Comparison of ENCODE assay signal across 10 cellular contexts in genomic region chr4:3193531-3194203, GRCh38. TPM values are rescaled to one million over a fixed set of nuclear protein-coding genes. Genes with fewer than 3 reads are reported as not detected.
A peak's percentile ranks its signal among the peaks of the same experiment; 100 is the strongest.
DNase-seq lines count a peak whose midpoint lies in the region; ATAC-seq and TF ChIP-seq lines count a peak whose summit lies in the region.
"Had no signal": no experiment of that assay in that cellular context is flagged by ENCODE, and none has a peak within 500 bp of the region (broad histone marks: within the 10 kb centered on the region; RNA-seq: fewer than 3 reads in every experiment).

No MANE protein-coding gene starts in this region.

- H3K18ac ChIP-seq in H9 (ENCODE audit: insufficient read length, low read depth, low read length), result no peak overlapping the region

- no peaks in the 10 kb centered on the region for H3K79me1 ChIP-seq in H9 (ENCODE audit: insufficient read depth, low read depth, low read length, poor library complexity, severe bottlenecking)

- no peak overlapping the region for H4K5ac ChIP-seq in H9 (ENCODE audit: insufficient read length, low read depth, low read length)

- H2BK15ac ChIP-seq in H9 (ENCODE audit: low read depth, low read length), result no peak overlapping the region

- no peak overlapping the region for H4K8ac ChIP-seq in H9 (replicated peaks; ENCODE audit: insufficient read length, low read depth, low read length)

- no peaks in the 10 kb centered on the region for H3K4me1 Mint-ChIP-seq in H9
- H3K4me1 Mint-ChIP-seq in T-helper 2 cell treated with Interferon-gamma antibody and Interleukin-4, amounts not matched to agents 5 μg/mL and 100 μg/mL, for 36 hours (ENCODE audit: low read depth), result peaks cover 48% of the 10 kb centered on the region

- no peak overlapping the region for H4K91ac ChIP-seq in H9 (ENCODE audit: insufficient read length, low read depth, low read length)

- H3K9ac ChIP-seq in H9 (ENCODE audit: extremely low read depth, insufficient read length, low read length), result no peak overlapping the region

- H3K36me3 ChIP-seq in gastroesophageal sphincter, result peaks cover 0 to 86% of the 10 kb centered on the region in 2 donors

- no peaks in the 10 kb centered on the region for H3K79me2 ChIP-seq in H9 (ENCODE audit: insufficient read depth, low read length)

- no peak overlapping the region for H2AK5ac ChIP-seq in H9 (ENCODE audit: insufficient read length, low read length)

- no peak overlapping the region for H3K14ac ChIP-seq in H9 (ENCODE audit: insufficient read depth, low read length)

- H3K9me3 ChIP-seq in H9 (ENCODE audit: control insufficient read depth, low read depth, low read length), result no peaks in the 10 kb centered on the region
- H3K9me3 ChIP-seq in gastroesophageal sphincter, result no peaks in the 10 kb centered on the region

- H2AFZ ChIP-seq in H9 (ENCODE audit: low read length), result no peak overlapping the region

- H3K56ac ChIP-seq in H9 (ENCODE audit: insufficient read length, low read depth, low read length), result no peak overlapping the region

- no peak overlapping the region for H2BK20ac ChIP-seq in H9 (ENCODE audit: low read depth, low read length, poor library complexity, severe bottlenecking)

- WGBS in H9 (ENCODE audit: extremely low coverage, insufficient read length, low lambda C conversion rate), result 100% methylated on average over 1 of the region's 6 CpGs
- WGBS in gastroesophageal sphincter (ENCODE audit: low coverage in 1 of 2), 2 donors, result 58 to 67% methylated on average over 6 of the region's 6 CpGs

- H3K4me1 ChIP-seq in H9 (ENCODE audit: insufficient read depth, low read length) (no peaks in the 10 kb centered on the region), gastroesophageal sphincter (peaks cover 0 to 11% (median 0%) of the 10 kb centered on the region in 3 donors)

- ATAC-seq in gastroesophageal sphincter (no peak), GM21717 (IDR thresholded peaks at IDR 0.05; ENCODE audit: unreplicated experiment) (no peak), GM18861 (IDR thresholded peaks at IDR 0.05; ENCODE audit: unreplicated experiment) (no peak)

- H3T11ph ChIP-seq in H9 (ENCODE audit: low read length), result no peak overlapping the region

- H3K4me3 Mint-ChIP-seq in H9, result no peak overlapping the region
- H3K4me3 Mint-ChIP-seq in T-helper 2 cell treated with Interferon-gamma antibody and Interleukin-4, amounts not matched to agents 5 μg/mL and 100 μg/mL, for 36 hours, result no peak overlapping the region

- no peak overlapping the region for H3K27ac Mint-ChIP-seq in H9
- H3K27ac Mint-ChIP-seq in T-helper 2 cell treated with Interferon-gamma antibody and Interleukin-4, amounts not matched to agents 5 μg/mL and 100 μg/mL, for 36 hours, result peak overlapping the region; percentile 60

- H2BK12ac ChIP-seq in H9 (ENCODE audit: insufficient read length, low read depth, low read length), result no peak overlapping the region

- H3K27ac ChIP-seq in H9 (ENCODE audit: insufficient read length, low read depth, low read length) (no peak overlapping the region), gastroesophageal sphincter (no peak overlapping the region)

- no peaks in the 10 kb centered on the region for H3K27me3 Mint-ChIP-seq in H9 (ENCODE audit: low read depth)
- H3K27me3 Mint-ChIP-seq in T-helper 2 cell treated with Interferon-gamma antibody and Interleukin-4, amounts not matched to agents 5 μg/mL and 100 μg/mL, for 36 hours (ENCODE audit: low read depth), result no peaks in the 10 kb centered on the region

- no peak overlapping the region for H3K4me3 ChIP-seq in gastroesophageal sphincter

- TF ChIP-seq EP300 in gastroesophageal sphincter (IDR thresholded peaks at IDR 0.05), result no peak

- H2BK5ac ChIP-seq in H9 (ENCODE audit: insufficient read length, low read length), result no peak overlapping the region

- no peak overlapping the region for H3K23ac ChIP-seq in H9 (ENCODE audit: insufficient read length, low read depth, low read length)

- H3K23me2 ChIP-seq in H9 (ENCODE audit: insufficient read length, low read depth, low read length, poor library complexity, severe bottlenecking), result no peaks in the 10 kb centered on the region

- no peaks in the 10 kb centered on the region for H3K9me3 Mint-ChIP-seq in H9
- H3K9me3 Mint-ChIP-seq in T-helper 2 cell treated with Interferon-gamma antibody and Interleukin-4, amounts not matched to agents 5 μg/mL and 100 μg/mL, for 36 hours, result no peaks in the 10 kb centered on the region

- H3K27me3 ChIP-seq in H9 (ENCODE audit: insufficient read depth, low read length) (no peaks in the 10 kb centered on the region), gastroesophageal sphincter (no peaks in the 10 kb centered on the region)

- DNase-seq in AG09319 (ENCODE audit: extremely low read depth, low read depth) (no peak), H9 (no peak), NCI-H2029 (lab: John Stamatoyannopoulos, UW) (no peak)
- no peak for DNase-seq in T-helper 2 cell treated with Interferon-gamma antibody and Interleukin-4, amounts not matched to agents 5 μg/mL and 100 μg/mL, for 36 hours (ENCODE audit: low spot score)
- no peak for DNase-seq in stimulated activated CD4-positive, alpha-beta T cell treated with anti-CD3 and anti-CD28 coated beads, Interleukin-2, amount 100 ng/mL, for 48 hours
- DNase-seq: T-helper 9 cell had no signal

- TF ChIP-seq CTCF in AG09319 (IDR thresholded peaks at IDR 0.05; ENCODE audit: low read depth, low read length) (peak; percentile 28), H9 (conservative IDR thresholded peaks at IDR 0.05) (peak; percentile 27; the same call in 1 of the 3 replicates), gastroesophageal sphincter (IDR thresholded peaks at IDR 0.05) (peak in 3 of 4 experiments; percentile 24 to 30 (median 28))

- H3K4ac ChIP-seq in H9 (ENCODE audit: low read depth, low read length), result no peak overlapping the region

- H3K36me3 Mint-ChIP-seq in H9 (ENCODE audit: insufficient read depth in 1 of 3, low read depth in 3 of 3), result peaks cover 7 to 58% (median 35%) of the 10 kb centered on the region in 3 experiments; a peak in 6 of 7 replicates
- H3K36me3 Mint-ChIP-seq in T-helper 2 cell treated with Interferon-gamma antibody and Interleukin-4, amounts not matched to agents 5 μg/mL and 100 μg/mL, for 36 hours (ENCODE audit: low read depth), result peaks cover 39% of the 10 kb centered on the region

- peaks cover 2% of the 10 kb centered on the region for H4K20me1 ChIP-seq in H9 (ENCODE audit: control insufficient read depth, insufficient read depth, insufficient read length)

- no peak for TF ChIP-seq POLR2A in gastroesophageal sphincter (IDR thresholded peaks at IDR 0.05)

- no peak overlapping the region for H2BK120ac ChIP-seq in H9 (ENCODE audit: low read depth, low read length, poor library complexity, severe bottlenecking)

- no peak overlapping the region for H3K4me2 ChIP-seq in H9 (ENCODE audit: insufficient read depth, insufficient read length, low read length)

RNA-seq across cellular contexts. Expression of gene MSANTD1, which starts 55.3 kb away (rescaled TPM):
- total RNA-seq in H9 (2021), result 0.83 and 0.86 TPM in 2 replicates
- total RNA-seq in gastroesophageal sphincter, result 1 to 10 TPM in 2 of 4 donors, under 1 TPM in 1, not detected in 1; 0.78 to 6.9 (median 1.5) TPM
- total RNA-seq: HT1080 had no signal
